In genomic region chr13:113734099-113734825, GRCh38 we compare ENCODE assay signal across 21 cellular contexts.
"Had no signal": no experiment of that assay in that cellular context is flagged by ENCODE, and none has a peak within 500 bp of the region (broad histone marks: within the 10 kb centered on the region; RNA-seq: fewer than 3 reads in every experiment).

No MANE protein-coding gene starts in this region.

- ATAC-seq: left colon; pancreas; right lobe of liver; stimulated activated naive B cell treated with anti-CD40 and anti-IgM and Interleukin-4, amounts not matched to agents 10 μg/mL and 1 μg/mL and 100 μg/mL, for 72 hours; stimulated activated naive CD8-positive, alpha-beta T cell treated with anti-CD3 and anti-CD28 coated beads, Interleukin-15, amount 100 ng/mL, for 72 hours had no signal

- H3K27me3 ChIP-seq: colonic mucosa, hepatocyte, pancreas, right lobe of liver, testis had no signal

- DNase-seq: cerebellar nuclear complex; colonic mucosa; dermis blood vessel endothelial cell; esophagus squamous epithelium; foreskin fibroblast; left colon; natural killer cell; occipital lobe; stimulated activated CD4-positive, alpha-beta T cell treated with anti-CD3 and anti-CD28 coated beads, Interleukin-15, amount 100 ng/mL, for 24 hours; stimulated activated CD4-positive, alpha-beta T cell treated with anti-CD3 and anti-CD28 coated beads, Interleukin-1b, Interleukin-23, amount 100 ng/mL, for 48 hours; stimulated activated CD4-positive, alpha-beta T cell treated with anti-CD3 and anti-CD28 coated beads, Interleukin-4, amount 100 ng/mL, for 4 hours; stimulated activated naive B cell treated with anti-CD40 and anti-IgM and Interleukin-4, amounts not matched to agents 10 μg/mL and 1 μg/mL and 100 μg/mL, for 72 hours; stimulated activated naive CD8-positive, alpha-beta T cell treated with anti-CD3 and anti-CD28 coated beads, Interleukin-15, amount 100 ng/mL, for 72 hours; testis had no signal

- H3K36me3 ChIP-seq: colonic mucosa, esophagus squamous epithelium, pancreas, prostate gland, right lobe of liver, tibial nerve had no signal

- H3K4me2 ChIP-seq: hepatocyte had no signal

- H3K4me1 ChIP-seq: colonic mucosa, pancreas, prostate gland, right lobe of liver, testis, tibial nerve had no signal

- H3K27ac Mint-ChIP-seq: mesothelial cell of epicardium; natural killer cell; stimulated activated naive B cell treated with anti-CD40 and anti-IgM and Interleukin-4, amounts not matched to agents 10 μg/mL and 1 μg/mL and 100 μg/mL, for 72 hours; stimulated activated naive CD8-positive, alpha-beta T cell treated with anti-CD3 and anti-CD28 coated beads, Interleukin-15, amount 100 ng/mL, for 72 hours had no signal

- H3K9me3 Mint-ChIP-seq: mesothelial cell of epicardium; natural killer cell; neural crest cell; stimulated activated naive B cell treated with anti-CD40 and anti-IgM and Interleukin-4, amounts not matched to agents 10 μg/mL and 1 μg/mL and 100 μg/mL, for 72 hours; stimulated activated naive CD8-positive, alpha-beta T cell treated with anti-CD3 and anti-CD28 coated beads, Interleukin-15, amount 100 ng/mL, for 72 hours had no signal

- H3K4me1 Mint-ChIP-seq: mesothelial cell of epicardium; neural crest cell; stimulated activated naive CD8-positive, alpha-beta T cell treated with anti-CD3 and anti-CD28 coated beads, Interleukin-15, amount 100 ng/mL, for 72 hours had no signal

- H3K27ac ChIP-seq: colonic mucosa, esophagus squamous epithelium, hepatocyte, pancreas, prostate gland, right lobe of liver, testis, tibial nerve had no signal

- H3K4me3 ChIP-seq: colonic mucosa, esophagus squamous epithelium, hepatocyte, pancreas, prostate gland, right lobe of liver, testis, tibial nerve had no signal

- H3K4me3 Mint-ChIP-seq: mesothelial cell of epicardium; natural killer cell; neural crest cell; stimulated activated naive B cell treated with anti-CD40 and anti-IgM and Interleukin-4, amounts not matched to agents 10 μg/mL and 1 μg/mL and 100 μg/mL, for 72 hours; stimulated activated naive CD8-positive, alpha-beta T cell treated with anti-CD3 and anti-CD28 coated beads, Interleukin-15, amount 100 ng/mL, for 72 hours had no signal

- H3K36me3 Mint-ChIP-seq: mesothelial cell of epicardium; natural killer cell; stimulated activated naive B cell treated with anti-CD40 and anti-IgM and Interleukin-4, amounts not matched to agents 10 μg/mL and 1 μg/mL and 100 μg/mL, for 72 hours had no signal

- H3K9me3 ChIP-seq: colonic mucosa, esophagus squamous epithelium, pancreas, prostate gland, right lobe of liver, testis, tibial nerve had no signal
